Comparison of ENCODE assay signal across 17 cellular contexts in genomic region chr10:21195149-21195731, GRCh38.
DNase-seq lines count a peak whose midpoint lies in the region; ATAC-seq, FAIRE-seq and TF ChIP-seq lines count a peak whose summit lies in the region.
"Had no signal": no experiment of that assay in that cellular context is flagged by ENCODE, and none has a peak within 500 bp of the region (broad histone marks: within the 10 kb centered on the region; RNA-seq: fewer than 3 reads in every experiment).

No MANE protein-coding gene starts in this region.

- peaks cover 8 to 25% (median 15%) of the 10 kb centered on the region in 9 donors for H3K9me3 Mint-ChIP-seq in naive thymus-derived CD8-positive, alpha-beta T cell

- BruUV-seq in HepG2 (replicated peaks; lab: Mats Ljungman, UMichigan): no TSS peak

- 19% methylated on average over 1 of the region's 1 CpG for WGBS in right lobe of liver (ENCODE audit: insufficient coverage, low coverage, low lambda C conversion rate, missing lambda C conversion rate)
- WGBS in HepG2 (ENCODE audit: low lambda C conversion rate): 0% methylated on average over 1 of the region's 1 CpG

- DNase-seq in right lobe of liver (no peak), HepG2 (ENCODE audit: low spot score) (no peak), amniotic epithelial cell (ENCODE audit: low read depth) (peak; percentile 56), left kidney (ENCODE audit: low read depth, low spot score) (peak; percentile 66), cerebellar nuclear complex (lab: John Stamatoyannopoulos, UW) (no peak)
- DNase-seq in naive thymus-derived CD8-positive, alpha-beta T cell: no peak
- DNase-seq: activated T-cell treated with anti-CD3 and anti-CD28 coated beads for 4 hours; EL; HCEC 1CT; NCI-H2107; posterior cingulate gyrus; stimulated activated CD4-positive, alpha-beta T cell treated with anti-CD3 and anti-CD28 coated beads, Interleukin-4, amount 100 ng/mL, for 1 hour; stimulated activated naive B cell treated with anti-CD40 and anti-IgM and Interleukin-4, amounts not matched to agents 10 μg/mL and 1 μg/mL and 100 μg/mL, for 72 hours had no signal

- H3K4me3 ChIP-seq in right lobe of liver (no peak overlapping the region), HepG2 (replicated peaks in 1 of 3; ENCODE audit: insufficient read depth in 1 of 3, low read depth in 2 of 3, low read length in 3 of 3) (no peak overlapping the region)
- H3K4me3 ChIP-seq: dorsolateral prefrontal cortex, SJSA1 had no signal

- H3K9me3 ChIP-seq in right lobe of liver: no peaks in the 10 kb centered on the region
- H3K9me3 ChIP-seq in HepG2 (ENCODE audit: low read length): peaks cover 16% of the 10 kb centered on the region
- H3K9me3 ChIP-seq: SJSA1 had no signal

- H3K36me3 ChIP-seq in right lobe of liver: no peaks in the 10 kb centered on the region
- H3K36me3 ChIP-seq in HepG2 (replicated peaks in 1 of 2; ENCODE audit: control insufficient read depth in 1 of 2, insufficient read depth in 2 of 2, low read length in 2 of 2): no peaks in the 10 kb centered on the region
- H3K36me3 ChIP-seq: SJSA1 had no signal

- no peak for TF ChIP-seq CTCF in right lobe of liver (IDR thresholded peaks at IDR 0.05)
- TF ChIP-seq CTCF in HepG2 (CRISPR knock-in tag; IDR thresholded peaks at IDR 0.05): no peak

- CTCF ChIA-PET in HepG2 (lab: Yijun Ruan, JAX; ENCODE audit: low intra/inter-chr PET ratio, low total read pairs): no interaction called here

- peaks cover 5 to 13% (median 10%) of the 10 kb centered on the region in 5 donors for H3K27me3 Mint-ChIP-seq in naive thymus-derived CD8-positive, alpha-beta T cell

- TF ChIP-seq RAD21 in HepG2 (CRISPR knock-in tag; IDR thresholded peaks at IDR 0.05): no peak

- no peak overlapping the region for H2AFZ ChIP-seq in HepG2 (ENCODE audit: low read length)

- no peak overlapping the region for H3K9ac ChIP-seq in HepG2 (ENCODE audit: insufficient read depth, low read depth, low read length)

- H3K4me1 Mint-ChIP-seq in naive thymus-derived CD8-positive, alpha-beta T cell: no peaks in the 10 kb centered on the region
- H3K4me1 Mint-ChIP-seq: stimulated activated naive B cell treated with anti-CD40 and anti-IgM and Interleukin-4, amounts not matched to agents 10 μg/mL and 1 μg/mL and 100 μg/mL, for 72 hours had no signal

- in situ Hi-C loops in HepG2 (cut with HindIII; ENCODE audit: extremely low pct_ligation_motif_present, low pct_unique_long_range_greater_than_20kb): no loop called here

- TF ChIP-seq POLR2A in right lobe of liver (IDR thresholded peaks at IDR 0.05): no peak
- no peak for TF ChIP-seq POLR2A in HepG2 (IDR thresholded peaks at IDR 0.05; ENCODE audit: insufficient read depth in 1 of 2, low read depth in 2 of 2, low read length in 2 of 2)

- no peak overlapping the region for H3K4me3 Mint-ChIP-seq in naive thymus-derived CD8-positive, alpha-beta T cell
- H3K4me3 Mint-ChIP-seq: stimulated activated naive B cell treated with anti-CD40 and anti-IgM and Interleukin-4, amounts not matched to agents 10 μg/mL and 1 μg/mL and 100 μg/mL, for 72 hours had no signal

- FAIRE-seq in HepG2 (lab: Jason Lieb, UNC): no peak

- no peak overlapping the region for H3K27ac ChIP-seq in right lobe of liver
- no peak overlapping the region for H3K27ac ChIP-seq in HepG2 (ENCODE audit: extremely low read length, insufficient read depth, low read length)
- H3K27ac ChIP-seq: dorsolateral prefrontal cortex, SJSA1 had no signal

- H4K20me1 ChIP-seq in HepG2 (ENCODE audit: insufficient read depth, low read length): no peaks in the 10 kb centered on the region

- no peak for TF ChIP-seq EP300 in HepG2 (IDR thresholded peaks at IDR 0.05; ENCODE audit: low read depth in 2 of 2, low read length in 2 of 2)
- TF ChIP-seq EP300 in HepG2 (CRISPR knock-in tag; IDR thresholded peaks at IDR 0.05; ENCODE audit: borderline replicate concordance): no peak

- no peaks in the 10 kb centered on the region for H3K27me3 ChIP-seq in right lobe of liver
- peaks cover 0 to 6% of the 10 kb centered on the region in 2 experiments; a peak in 2 of 5 replicates for H3K27me3 ChIP-seq in HepG2 (ENCODE audit: control insufficient read depth in 1 of 2, insufficient read depth in 2 of 2, low read length in 2 of 2)
- H3K27me3 ChIP-seq: dorsolateral prefrontal cortex, SJSA1 had no signal

- POLR2A ChIA-PET in HepG2 (lab: Yijun Ruan, JAX): no interaction called here
- POLR2A ChIA-PET in naive thymus-derived CD8-positive, alpha-beta T cell (lab: Charles Lee): no interaction called here

- H3K36me3 Mint-ChIP-seq in naive thymus-derived CD8-positive, alpha-beta T cell: peaks cover 0 to 18% (median 0%) of the 10 kb centered on the region in 3 donors

- no peak overlapping the region for H3K27ac Mint-ChIP-seq in naive thymus-derived CD8-positive, alpha-beta T cell
- H3K27ac Mint-ChIP-seq: stimulated activated naive B cell treated with anti-CD40 and anti-IgM and Interleukin-4, amounts not matched to agents 10 μg/mL and 1 μg/mL and 100 μg/mL, for 72 hours had no signal

- no peak overlapping the region for H3K4me2 ChIP-seq in HepG2 (ENCODE audit: low read depth, low read length)

- intact Hi-C loops in right lobe of liver (cut with DNase I) (no loop called here), HepG2 (cut with micrococcal nuclease; ENCODE audit: unreplicated experiment) (no loop called here)

- peak; percentile 48 to 79 (median 66) for ATAC-seq in right lobe of liver
- no peak for ATAC-seq in HepG2
- no peak for ATAC-seq in GM19023 (IDR thresholded peaks at IDR 0.05; ENCODE audit: unreplicated experiment)
- no peak for ATAC-seq in HG03521 (IDR thresholded peaks at IDR 0.05; ENCODE audit: unreplicated experiment)
- ATAC-seq in naive thymus-derived CD8-positive, alpha-beta T cell: no peak
- ATAC-seq: stimulated activated naive B cell treated with anti-CD40 and anti-IgM and Interleukin-4, amounts not matched to agents 10 μg/mL and 1 μg/mL and 100 μg/mL, for 72 hours had no signal

- H3K79me2 ChIP-seq in HepG2 (ENCODE audit: insufficient read depth, low read length): no peaks in the 10 kb centered on the region

- H3K4me1 ChIP-seq in right lobe of liver: no peaks in the 10 kb centered on the region
- H3K4me1 ChIP-seq in HepG2 (ENCODE audit: insufficient read depth, low read length): no peaks in the 10 kb centered on the region
- H3K4me1 ChIP-seq: SJSA1 had no signal

TF ChIP-seq in HepG2, 621 proteins besides CTCF, POLR2A, EP300 and RAD21:
- TF ChIP-seq GTF2F1 (IDR thresholded peaks at IDR 0.05; ENCODE audit: low read length) (no peak), KMT2B (CRISPR knock-in tag; IDR thresholded peaks at IDR 0.05) (no peak), HNRNPH1 (optimal IDR thresholded peaks at IDR 0.05; ENCODE audit: low read depth, low read length) (no peak), SPEN (CRISPR knock-in tag; IDR thresholded peaks at IDR 0.05; ENCODE audit: low read depth) (no peak), TBL1XR1 (IDR thresholded peaks at IDR 0.05; ENCODE audit: borderline replicate concordance, low read length, partially characterized antibody) (no peak)

Comparison
In these comparisons a context has a peak if more than half of its experiments do, and no peak if none do; other contexts are left out.
1. ATAC-seq: peak in right lobe of liver (4 of 4); none in HepG2 (single experiment), GM19023 (single experiment), HG03521 (single experiment) and naive thymus-derived CD8-positive, alpha-beta T cell (0 of 2).
2. DNase-seq: peak in amniotic epithelial cell (single experiment) and left kidney (single experiment); none in right lobe of liver (0 of 3), HepG2 (single experiment), cerebellar nuclear complex (0 of 2) and naive thymus-derived CD8-positive, alpha-beta T cell (0 of 10).